In the genomic region with DNA sequence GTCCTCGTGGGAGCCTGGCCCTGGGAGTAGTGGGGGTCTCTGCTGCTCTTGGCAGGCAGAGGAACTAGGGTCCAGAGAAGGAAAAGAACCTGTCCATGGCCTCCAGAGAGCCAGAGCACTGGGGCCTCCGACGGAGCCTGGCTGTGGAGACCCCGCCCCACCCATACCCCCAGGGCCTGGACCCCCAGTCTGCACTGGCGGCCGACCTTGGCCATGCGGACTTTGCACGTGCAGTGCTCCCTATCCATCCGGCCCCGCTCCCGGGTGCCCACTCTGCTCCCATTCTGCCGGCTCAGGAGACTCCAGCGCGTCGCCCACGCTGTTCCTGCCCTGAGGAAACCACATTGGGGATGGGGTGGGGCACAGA, we compare ENCODE assay signal across 8 cellular contexts. TPM values are rescaled to one million over a fixed set of nuclear protein-coding genes. Genes with fewer than 3 reads are reported as not detected.
DNase-seq lines count a peak whose midpoint lies in the region; TF ChIP-seq lines count a peak whose summit lies in the region.

No MANE protein-coding gene starts in this region.

- BruUV-seq in A673 (replicated peaks; lab: Mats Ljungman, UMichigan) = no TSS peak

- CTCF ChIA-PET in A673 (lab: Charles Lee) = no interaction called here

- peak overlapping the region; percentile 56 for H3K4me3 ChIP-seq in A673 (ENCODE audit: low read depth, low read length, poor library complexity, severe bottlenecking)
- peak overlapping the region; percentile 56 for H3K4me3 ChIP-seq in HUES64 (ENCODE audit: low read length)
- no peak overlapping the region for H3K4me3 ChIP-seq in uterus

- no peak overlapping the region for H3K27ac Mint-ChIP-seq in mesothelial cell of epicardium

- intact Hi-C loops in A673 (cut with micrococcal nuclease; ENCODE audit: unreplicated experiment) (no loop called here), uterus (cut with DNase I; ENCODE audit: low total_unique reads) (no loop called here)

- H3K27me3 ChIP-seq in A673 (replicated peaks; ENCODE audit: insufficient read depth, low read depth, low read length, poor library complexity) (peaks cover 5% of the 10 kb centered on the region), HUES64 (ENCODE audit: insufficient read depth, low read length) (peaks cover 52% of the 10 kb centered on the region), uterus (no peaks in the 10 kb centered on the region)

- no peaks in the 10 kb centered on the region for H3K9me3 Mint-ChIP-seq in mesothelial cell of epicardium

- peaks cover 6% of the 10 kb centered on the region for H3K4me1 ChIP-seq in A673 (ENCODE audit: insufficient read depth, low read length, poor library complexity, severe bottlenecking)
- no peaks in the 10 kb centered on the region for H3K4me1 ChIP-seq in HUES64 (ENCODE audit: insufficient read depth, low read length)
- no peaks in the 10 kb centered on the region for H3K4me1 ChIP-seq in uterus

- peak overlapping the region; percentile 69 for H3K4me3 Mint-ChIP-seq in mesothelial cell of epicardium

- POLR2A ChIA-PET in A673 (lab: Charles Lee; ENCODE audit: low non-redundant PET) = no interaction called here

- no peaks in the 10 kb centered on the region for H3K9me3 ChIP-seq in A673 (ENCODE audit: low read depth, low read length, poor library complexity, severe bottlenecking)
- no peaks in the 10 kb centered on the region for H3K9me3 ChIP-seq in HUES64 (ENCODE audit: insufficient read depth, low read depth, low read length)
- H3K9me3 ChIP-seq in uterus = no peaks in the 10 kb centered on the region

- H3K36me3 ChIP-seq in A673 (ENCODE audit: insufficient read depth, low read length, poor library complexity, severe bottlenecking) = no peaks in the 10 kb centered on the region
- H3K36me3 ChIP-seq in HUES64 (ENCODE audit: insufficient read depth, low read length) = no peaks in the 10 kb centered on the region
- no peaks in the 10 kb centered on the region for H3K36me3 ChIP-seq in uterus

- 41% methylated on average over 16 of the region's 16 CpGs for WGBS in HUES64

- TF ChIP-seq POLR2A in uterus (IDR thresholded peaks at IDR 0.05) = no peak

- H3K36me3 Mint-ChIP-seq in mesothelial cell of epicardium = no peaks in the 10 kb centered on the region

- H3K4me1 Mint-ChIP-seq in mesothelial cell of epicardium = peaks cover 1% of the 10 kb centered on the region

- DNase-seq in A673 (ENCODE audit: low spot score) = no peak
- no peak for DNase-seq in mesothelial cell of epicardium (ENCODE audit: low spot score in 2 of 2, unreplicated experiment in 2 of 2)
- DNase-seq in activated gamma-delta T cell treated with Interleukin-2 at 50 U/mL for 16 hours = no peak
- no peak for DNase-seq in uterus
- no peak for DNase-seq in SKM-1 treated with dmso at 0.1 percent for 144 hours (lab: John Stamatoyannopoulos, UW; ENCODE audit: unreplicated experiment)
- DNase-seq in NCI-H774 (lab: John Stamatoyannopoulos, UW) = no peak

- H3K9ac ChIP-seq in HUES64 (ENCODE audit: low read depth, low read length) = no peak overlapping the region

- no peak overlapping the region for H3K27ac ChIP-seq in A673 (ENCODE audit: low read depth, low read length, poor library complexity, severe bottlenecking)
- no peak overlapping the region for H3K27ac ChIP-seq in HUES64 (ENCODE audit: low read depth, low read length)
- H3K27ac ChIP-seq in cingulate gyrus (ENCODE audit: low read depth, low read length) = peak overlapping the region; percentile 10
- H3K27ac ChIP-seq in uterus = no peak overlapping the region

- peaks cover 65% of the 10 kb centered on the region for H3K27me3 Mint-ChIP-seq in mesothelial cell of epicardium (ENCODE audit: low read depth)

- TF ChIP-seq CTCF in A673 (conservative IDR thresholded peaks at IDR 0.05; ENCODE audit: low read depth, low read length) = no peak
- TF ChIP-seq CTCF in mesothelial cell of epicardium (IDR thresholded peaks at IDR 0.05; ENCODE audit: unreplicated experiment) = no peak
- TF ChIP-seq CTCF in uterus (IDR thresholded peaks at IDR 0.05) = no peak

RNA-seq across cellular contexts. Expression of a gene that starts 1.1 kb away (rescaled TPM):
- total RNA-seq in A673 (2021) (0.84 and 1.3 TPM in 2 replicates), mesothelial cell of epicardium (4.7 to 6.7 TPM (median 5.1 TPM) in 3 replicates), uterus (10 to 100 TPM in 1 of 4 donors, 1 to 10 TPM in 2, not detected in 1; 2.6 to 16.5 (median 4.4) TPM)
- 0.95 TPM for polyA plus RNA-seq in HUES64 (2013, experiment 1 of 2)
- 1.7 TPM for polyA plus RNA-seq in HUES64 (2013, experiment 2 of 2)

Comparison
In these comparisons a context has a peak if more than half of its experiments do, and no peak if none do; other contexts are left out.
1. H3K4me3 ChIP-seq: peak in A673 (single experiment) and HUES64 (single experiment); none in uterus (0 of 2).